In genomic region chr7:14954035-14954434, GRCh38 we compare ENCODE assay signal across 28 cellular contexts. TPM values are rescaled to one million over a fixed set of nuclear protein-coding genes. Genes with fewer than 3 reads are reported as not detected.
DNase-seq lines count a peak whose midpoint lies in the region; ATAC-seq and TF ChIP-seq lines count a peak whose summit lies in the region.
"Had no signal": no experiment of that assay in that cellular context is flagged by ENCODE, and none has a peak within 500 bp of the region (broad histone marks: within the 10 kb centered on the region; RNA-seq: fewer than 3 reads in every experiment).

No MANE protein-coding gene starts in this region.

- no peaks in the 10 kb centered on the region for H3K79me2 ChIP-seq in SK-N-SH (ENCODE audit: insufficient read depth)

- no peaks in the 10 kb centered on the region; a peak in 1 of 4 replicates for H3K4me1 ChIP-seq in SK-N-SH (ENCODE audit: control insufficient read depth in 1 of 2, insufficient read depth in 2 of 2, low read depth in 1 of 2, low read length in 1 of 2)
- H3K4me1 ChIP-seq: SJSA1 had no signal

- H3K27ac Mint-ChIP-seq in T-helper 2 cell treated with Interferon-gamma antibody and Interleukin-4, amounts not matched to agents 5 μg/mL and 100 μg/mL, for 36 hours: no peak overlapping the region
- H3K27ac Mint-ChIP-seq: IgD-negative memory B cell had no signal

- H3K27me3 ChIP-seq in SK-N-SH (ENCODE audit: insufficient read depth): no peaks in the 10 kb centered on the region
- H3K27me3 ChIP-seq: SJSA1 had no signal

- H3K9ac ChIP-seq in SK-N-SH: no peak overlapping the region

- H3K4me1 Mint-ChIP-seq in T-helper 2 cell treated with Interferon-gamma antibody and Interleukin-4, amounts not matched to agents 5 μg/mL and 100 μg/mL, for 36 hours (ENCODE audit: low read depth): no peaks in the 10 kb centered on the region
- H3K4me1 Mint-ChIP-seq: IgD-negative memory B cell had no signal

- no peak overlapping the region for H3K4me3 Mint-ChIP-seq in T-helper 2 cell treated with Interferon-gamma antibody and Interleukin-4, amounts not matched to agents 5 μg/mL and 100 μg/mL, for 36 hours
- H3K4me3 Mint-ChIP-seq: IgD-negative memory B cell had no signal

- DNase-seq in SK-N-SH (no peak), choroid plexus epithelial cell (ENCODE audit: low read depth) (peak; percentile 5), iPS DF 4.7 (ENCODE audit: extremely low read depth, low spot score) (peak; percentile 25), renal cortical epithelial cell (ENCODE audit: low read depth) (peak; percentile 19), hypothalamus (lab: John Stamatoyannopoulos, UW) (no peak)
- DNase-seq in T-helper 2 cell treated with Interferon-gamma antibody and Interleukin-4, amounts not matched to agents 5 μg/mL and 100 μg/mL, for 36 hours (ENCODE audit: low spot score): no peak
- DNase-seq: ACHN; Calu3; DMS153; DND-41; H7; NCI-H1092; NCI-H1436; NCI-H187; NCI-H2171 treated with DMSO at 0.1 percent for 48 hours; NCI-H345; NCI-H524; NCI-H82; NK-92 treated with Interleukin-12 subunit alpha and Interleukin-12 subunit beta, amount 100 ng/mL, for 24 hours; PC-3; Right ventricle myocardium superior had no signal

- H3K9me3 ChIP-seq in SK-N-SH: 0 out of 2 replicates have a peak, but pooled peaks cover 6% of the 10 kb centered on the region
- H3K9me3 ChIP-seq: SJSA1 had no signal

- no peak overlapping the region for H3K4me2 ChIP-seq in SK-N-SH

- no peak overlapping the region for H2AFZ ChIP-seq in SK-N-SH (ENCODE audit: low read depth)

- no peak overlapping the region for H3K27ac ChIP-seq in SK-N-SH (ENCODE audit: low read depth in 2 of 2, low read length in 1 of 2)
- H3K27ac ChIP-seq: 22Rv1, HL-60, SJSA1 had no signal

- TF ChIP-seq EP300 in SK-N-SH (IDR thresholded peaks at IDR 0.05; ENCODE audit: borderline replicate concordance in 1 of 2, low read depth in 1 of 2, low read length in 1 of 2): no peak

- H3K27me3 Mint-ChIP-seq in T-helper 2 cell treated with Interferon-gamma antibody and Interleukin-4, amounts not matched to agents 5 μg/mL and 100 μg/mL, for 36 hours (ENCODE audit: low read depth): no peaks in the 10 kb centered on the region
- H3K27me3 Mint-ChIP-seq: IgD-negative memory B cell had no signal

- no peaks in the 10 kb centered on the region for H4K20me1 ChIP-seq in SK-N-SH (ENCODE audit: insufficient read depth)

- no peaks in the 10 kb centered on the region for H3K9me2 ChIP-seq in SK-N-SH

- POLR2A ChIA-PET in SK-N-SH (lab: Yijun Ruan, JAX): no interaction called here

- TF ChIP-seq CTCF in SK-N-SH (IDR thresholded peaks at IDR 0.05) (no peak), choroid plexus epithelial cell (conservative IDR thresholded peaks at IDR 0.05; ENCODE audit: low read depth, low read length) (no peak)

- TF ChIP-seq RAD21 in SK-N-SH (IDR thresholded peaks at IDR 0.05; ENCODE audit: low read length): no peak

- ATAC-seq in SK-N-SH treated with all-trans-retinoic acid at 6 μM for 48 hours: no peak
- no peak for ATAC-seq in HG03039 (IDR thresholded peaks at IDR 0.05; ENCODE audit: unreplicated experiment)
- ATAC-seq: PC-3 had no signal

- H3K36me3 Mint-ChIP-seq in T-helper 2 cell treated with Interferon-gamma antibody and Interleukin-4, amounts not matched to agents 5 μg/mL and 100 μg/mL, for 36 hours (ENCODE audit: low read depth): no peaks in the 10 kb centered on the region
- H3K36me3 Mint-ChIP-seq: IgD-negative memory B cell had no signal

- CTCF ChIA-PET in SK-N-SH (lab: Yijun Ruan, JAX): interaction anchor here (0.7 kb wide), 1 partner anchor 9 kb away, joined by 3 read pairs; no protein-coding TSS in a partner anchor

- H3K9me3 Mint-ChIP-seq in T-helper 2 cell treated with Interferon-gamma antibody and Interleukin-4, amounts not matched to agents 5 μg/mL and 100 μg/mL, for 36 hours: peaks cover 7% of the 10 kb centered on the region

- 85% methylated on average over 3 of the region's 3 CpGs for WGBS in SK-N-SH (ENCODE audit: low lambda C conversion rate)

- no peaks in the 10 kb centered on the region for H3K36me3 ChIP-seq in SK-N-SH (replicated peaks in 1 of 2; ENCODE audit: control insufficient read depth in 1 of 2, insufficient read depth in 2 of 2, low read length in 1 of 2)
- H3K36me3 ChIP-seq: SJSA1 had no signal

- peaks cover 5% of the 10 kb centered on the region for H3F3A ChIP-seq in SK-N-SH (replicated peaks; ENCODE audit: insufficient read depth)

- H3K4me3 ChIP-seq in SK-N-SH (ENCODE audit: low read depth in 2 of 2, low read length in 1 of 2) (no peak overlapping the region), choroid plexus epithelial cell (ENCODE audit: low read depth, low read length) (no peak overlapping the region)
- H3K4me3 ChIP-seq: SJSA1 had no signal

TF ChIP-seq in SK-N-SH, 30 proteins besides CTCF, POLR2A, EP300 and RAD21:
- TF ChIP-seq POLR2AphosphoS5 (IDR thresholded peaks at IDR 0.05; ENCODE audit: low read depth, low read length) (no peak), REST (IDR thresholded peaks at IDR 0.05; ENCODE audit: low read depth, low read length) (peak; percentile 89)

TF ChIP-seq in SK-N-SH treated with all-trans-retinoic acid at 6 μM for 48 hours, 23 proteins besides CTCF, POLR2A, EP300 and RAD21 (continues in another document):
- no peak for TF ChIP-seq PATZ1 (CRISPR knock-in tag; IDR thresholded peaks at IDR 0.05; ENCODE audit: borderline replicate concordance)
- no peak for TF ChIP-seq ZNF565 (CRISPR knock-in tag; conservative IDR thresholded peaks at IDR 0.05; ENCODE audit: low read depth)
- TF ChIP-seq PPARA (CRISPR knock-in tag; IDR thresholded peaks at IDR 0.05; ENCODE audit: borderline replicate concordance): no peak
- no peak for TF ChIP-seq GLIS3 (CRISPR knock-in tag; IDR thresholded peaks at IDR 0.05)
- no peak for TF ChIP-seq ZNF70 (CRISPR knock-in tag; IDR thresholded peaks at IDR 0.05)
- TF ChIP-seq ZFP30 (CRISPR knock-in tag; IDR thresholded peaks at IDR 0.05): no peak
- no peak for TF ChIP-seq CSRNP3 (CRISPR knock-in tag; IDR thresholded peaks at IDR 0.05)
- no peak for TF ChIP-seq ARNTL (CRISPR knock-in tag; IDR thresholded peaks at IDR 0.05; ENCODE audit: borderline replicate concordance, low read depth)
- no peak for TF ChIP-seq SNAI2 (CRISPR knock-in tag; IDR thresholded peaks at IDR 0.05)
- no peak for TF ChIP-seq RARB (CRISPR knock-in tag; IDR thresholded peaks at IDR 0.05)
- TF ChIP-seq ZNF8 (CRISPR knock-in tag; IDR thresholded peaks at IDR 0.05): no peak
- no peak for TF ChIP-seq ISL1 (CRISPR knock-in tag; IDR thresholded peaks at IDR 0.05)
- TF ChIP-seq OSR1 (CRISPR knock-in tag; IDR thresholded peaks at IDR 0.05): no peak
- TF ChIP-seq CSDC2 (CRISPR knock-in tag; IDR thresholded peaks at IDR 0.05): no peak
- TF ChIP-seq ZC3H10 (CRISPR knock-in tag; IDR thresholded peaks at IDR 0.05): no peak
- TF ChIP-seq TOX (CRISPR knock-in tag; IDR thresholded peaks at IDR 0.05; ENCODE audit: borderline replicate concordance): no peak

RNA-seq across cellular contexts. Expression of gene DGKB, which starts 51.5 kb away (rescaled TPM):
- 2.1 and 3.3 TPM in 2 replicates for polyA plus RNA-seq in SK-N-SH (2012; rRNA removed)
- polyA plus RNA-seq in SK-N-SH (2012; cell fraction: cytosol; rRNA removed): 3.1 and 3.3 TPM in 2 replicates
- polyA plus RNA-seq in SK-N-SH (2012; cell fraction: nucleus; rRNA removed): 3.8 and 4.9 TPM in 2 replicates
- total RNA-seq in renal cortical epithelial cell: not detected in 2 replicates
- total RNA-seq: Calu3, RPMI7951, SJSA1 had no signal
- polyA plus RNA-seq: IgD-negative memory B cell had no signal

Comparison
In these comparisons a context has a peak if more than half of its experiments do, and no peak if none do; other contexts are left out.
1. DNase-seq: peak in choroid plexus epithelial cell (single experiment), iPS DF 4.7 (single experiment) and renal cortical epithelial cell (single experiment); none in SK-N-SH (single experiment), T-helper 2 cell treated with Interferon-gamma antibody and Interleukin-4, amounts not matched to agents 5 μg/mL and 100 μg/mL, for 36 hours (single experiment) and hypothalamus (0 of 51).